ENCODE assay signal across 8 cellular contexts in the genomic region with DNA sequence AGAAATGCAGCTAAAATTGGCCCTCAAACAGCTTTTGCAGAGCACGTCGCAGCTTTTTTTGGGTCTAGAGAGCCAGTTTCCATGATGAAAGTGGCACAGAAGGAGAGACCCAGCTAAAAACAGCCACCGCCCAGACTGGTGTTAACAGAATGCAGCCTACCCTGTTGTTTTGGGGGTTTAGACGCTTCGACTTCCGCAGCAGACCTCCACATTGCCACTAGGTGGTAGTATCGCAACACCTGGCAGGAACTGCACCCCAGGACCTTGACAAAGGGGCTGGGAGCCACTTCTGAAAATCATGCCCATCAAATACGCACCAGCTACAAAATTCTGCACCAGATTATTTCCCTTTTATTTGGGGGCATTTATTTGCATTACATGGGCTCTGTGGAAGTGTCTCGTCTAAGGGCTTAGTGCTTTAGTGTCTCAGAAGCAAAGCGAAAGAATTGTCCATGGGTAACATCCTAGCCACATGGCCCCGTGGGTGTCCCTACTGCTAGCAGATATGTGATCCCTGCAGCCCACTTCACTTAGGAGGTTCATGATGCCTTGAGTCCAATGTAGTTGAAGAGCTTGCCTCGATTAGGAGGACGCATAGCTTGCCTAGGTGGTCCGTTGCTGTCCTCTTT.
DNase-seq lines count a peak whose midpoint lies in the region; ATAC-seq and TF ChIP-seq lines count a peak whose summit lies in the region.

No MANE protein-coding gene starts in this region.

- peaks cover 28% of the 10 kb centered on the region for H3K27me3 ChIP-seq in gastroesophageal sphincter

- H3K27ac ChIP-seq in VCaP: no peak overlapping the region
- H3K27ac ChIP-seq in gastroesophageal sphincter: no peak overlapping the region

- no peak overlapping the region for H3K4me3 Mint-ChIP-seq in activated naive CD4-positive, alpha-beta T cell treated with anti-CD3 and anti-CD28 coated beads for 36 hours
- no peak overlapping the region for H3K4me3 Mint-ChIP-seq in progenitor cell of endocrine pancreas (ENCODE audit: low read depth)

- TF ChIP-seq POLR2A in gastroesophageal sphincter (IDR thresholded peaks at IDR 0.05): no peak

- no peaks in the 10 kb centered on the region for H3K36me3 ChIP-seq in gastroesophageal sphincter

- no peak overlapping the region for H3K4me3 ChIP-seq in gastroesophageal sphincter

- no peaks in the 10 kb centered on the region for H3K9me3 Mint-ChIP-seq in activated naive CD4-positive, alpha-beta T cell treated with anti-CD3 and anti-CD28 coated beads for 36 hours
- H3K9me3 Mint-ChIP-seq in progenitor cell of endocrine pancreas (ENCODE audit: low read depth): no peaks in the 10 kb centered on the region

- H3K9me3 ChIP-seq in gastroesophageal sphincter: no peaks in the 10 kb centered on the region

- no peaks in the 10 kb centered on the region for H3K4me1 Mint-ChIP-seq in activated naive CD4-positive, alpha-beta T cell treated with anti-CD3 and anti-CD28 coated beads for 36 hours (ENCODE audit: low read depth)
- H3K4me1 Mint-ChIP-seq in progenitor cell of endocrine pancreas (ENCODE audit: low read depth): peaks cover 15% of the 10 kb centered on the region

- DNase-seq in activated naive CD4-positive, alpha-beta T cell treated with anti-CD3 and anti-CD28 coated beads for 36 hours: peak; percentile 43
- no peak for DNase-seq in activated naive CD4-positive, alpha-beta T cell (lab: John Stamatoyannopoulos, UW)
- peak; percentile 45 for DNase-seq in HuH-7 (ENCODE audit: low spot score)
- peak; percentile 41 for DNase-seq in progenitor cell of endocrine pancreas (ENCODE audit: low spot score, unreplicated experiment)
- no peak for DNase-seq in OCI-M2 (lab: John Stamatoyannopoulos, UW; ENCODE audit: unreplicated experiment)

- WGBS in gastroesophageal sphincter (ENCODE audit: low coverage in 1 of 2), 2 donors: 46 to 68% methylated on average over 8 to 9 of the region's 14 CpGs

- TF ChIP-seq CTCF in VCaP (conservative IDR thresholded peaks at IDR 0.05): peak; percentile 78
- peak; percentile 37 to 64 (median 49) for TF ChIP-seq CTCF in gastroesophageal sphincter (IDR thresholded peaks at IDR 0.05)
- peak; percentile 90 for TF ChIP-seq CTCF in progenitor cell of endocrine pancreas (IDR thresholded peaks at IDR 0.05; ENCODE audit: unreplicated experiment)

- H3K4me1 ChIP-seq in gastroesophageal sphincter: no peaks in the 10 kb centered on the region

- no peaks in the 10 kb centered on the region for H3K27me3 Mint-ChIP-seq in activated naive CD4-positive, alpha-beta T cell treated with anti-CD3 and anti-CD28 coated beads for 36 hours (ENCODE audit: low read depth)
- peaks cover 3% of the 10 kb centered on the region for H3K27me3 Mint-ChIP-seq in progenitor cell of endocrine pancreas

- CTCF ChIA-PET in activated naive CD4-positive, alpha-beta T cell treated with anti-CD3 and anti-CD28 coated beads for 36 hours (lab: Charles Lee): interaction anchor here (0.6 to 1.3 kb wide), 7 partner anchors 13 to 987 kb away, joined by 3 to 6 read pairs (median 3); no protein-coding TSS in a partner anchor

- H3K36me3 Mint-ChIP-seq in activated naive CD4-positive, alpha-beta T cell treated with anti-CD3 and anti-CD28 coated beads for 36 hours (ENCODE audit: low read depth): no peaks in the 10 kb centered on the region
- H3K36me3 Mint-ChIP-seq in progenitor cell of endocrine pancreas (ENCODE audit: insufficient read depth): no peaks in the 10 kb centered on the region

- ATAC-seq in gastroesophageal sphincter (no peak), GM19035 (IDR thresholded peaks at IDR 0.05; ENCODE audit: unreplicated experiment) (no peak)

- intact Hi-C loops in activated naive CD4-positive, alpha-beta T cell treated with anti-CD3 and anti-CD28 coated beads for 36 hours (cut with micrococcal nuclease): loop anchor here (1.0 kb wide), 1 partner anchor 923 kb away; no protein-coding TSS in a partner anchor

- no peak overlapping the region for H3K27ac Mint-ChIP-seq in activated naive CD4-positive, alpha-beta T cell treated with anti-CD3 and anti-CD28 coated beads for 36 hours
- no peak overlapping the region for H3K27ac Mint-ChIP-seq in progenitor cell of endocrine pancreas

- TF ChIP-seq EP300 in gastroesophageal sphincter (IDR thresholded peaks at IDR 0.05): no peak

Comparison
In these comparisons a context has a peak if more than half of its experiments do, and no peak if none do; other contexts are left out.
1. DNase-seq: peak in activated naive CD4-positive, alpha-beta T cell treated with anti-CD3 and anti-CD28 coated beads for 36 hours (single experiment), HuH-7 (single experiment) and progenitor cell of endocrine pancreas (single experiment); none in activated naive CD4-positive, alpha-beta T cell (0 of 4) and OCI-M2 (single experiment).
2. Peak in every context shown above with its lines, with median percentiles within 50 percentile points of each other: CTCF ChIP-seq.